In genomic region chr7:69889338-69890080, GRCh38 we compare ENCODE assay signal across 1 cellular context.
A peak's percentile ranks its signal among the peaks of the same experiment; 100 is the strongest.
TF ChIP-seq lines count a peak whose summit lies in the region.

No MANE protein-coding gene starts in this region.

TF ChIP-seq in GM12878, 131 proteins besides CTCF, POLR2A, EP300 and RAD21 (continued from another document):
- TF ChIP-seq, protein P1, sequence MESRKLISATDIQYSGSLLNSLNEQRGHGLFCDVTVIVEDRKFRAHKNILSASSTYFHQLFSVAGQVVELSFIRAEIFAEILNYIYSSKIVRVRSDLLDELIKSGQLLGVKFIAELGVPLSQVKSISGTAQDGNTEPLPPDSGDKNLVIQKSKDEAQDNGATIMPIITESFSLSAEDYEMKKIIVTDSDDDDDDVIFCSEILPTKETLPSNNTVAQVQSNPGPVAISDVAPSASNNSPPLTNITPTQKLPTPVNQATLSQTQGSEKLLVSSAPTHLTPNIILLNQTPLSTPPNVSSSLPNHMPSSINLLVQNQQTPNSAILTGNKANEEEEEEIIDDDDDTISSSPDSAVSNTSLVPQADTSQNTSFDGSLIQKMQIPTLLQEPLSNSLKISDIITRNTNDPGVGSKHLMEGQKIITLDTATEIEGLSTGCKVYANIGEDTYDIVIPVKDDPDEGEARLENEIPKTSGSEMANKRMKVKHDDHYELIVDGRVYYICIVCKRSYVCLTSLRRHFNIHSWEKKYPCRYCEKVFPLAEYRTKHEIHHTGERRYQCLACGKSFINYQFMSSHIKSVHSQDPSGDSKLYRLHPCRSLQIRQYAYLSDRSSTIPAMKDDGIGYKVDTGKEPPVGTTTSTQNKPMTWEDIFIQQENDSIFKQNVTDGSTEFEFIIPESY (IDR thresholded peaks at IDR 0.05), result no peak
- no peak for TF ChIP-seq RELB (IDR thresholded peaks at IDR 0.05; ENCODE audit: low read depth)
- no peak for TF ChIP-seq BRCA1 (IDR thresholded peaks at IDR 0.05; ENCODE audit: low read depth, low read length)
- TF ChIP-seq CBX5 (IDR thresholded peaks at IDR 0.05; ENCODE audit: low read depth), result no peak
- no peak for TF ChIP-seq TARDBP (IDR thresholded peaks at IDR 0.05; ENCODE audit: borderline replicate concordance)
- TF ChIP-seq BCL11A (IDR thresholded peaks at IDR 0.05; ENCODE audit: low read depth, low read length), result peak; percentile 55; the same call in 1 of the 2 replicates
- TF ChIP-seq, protein P2, sequence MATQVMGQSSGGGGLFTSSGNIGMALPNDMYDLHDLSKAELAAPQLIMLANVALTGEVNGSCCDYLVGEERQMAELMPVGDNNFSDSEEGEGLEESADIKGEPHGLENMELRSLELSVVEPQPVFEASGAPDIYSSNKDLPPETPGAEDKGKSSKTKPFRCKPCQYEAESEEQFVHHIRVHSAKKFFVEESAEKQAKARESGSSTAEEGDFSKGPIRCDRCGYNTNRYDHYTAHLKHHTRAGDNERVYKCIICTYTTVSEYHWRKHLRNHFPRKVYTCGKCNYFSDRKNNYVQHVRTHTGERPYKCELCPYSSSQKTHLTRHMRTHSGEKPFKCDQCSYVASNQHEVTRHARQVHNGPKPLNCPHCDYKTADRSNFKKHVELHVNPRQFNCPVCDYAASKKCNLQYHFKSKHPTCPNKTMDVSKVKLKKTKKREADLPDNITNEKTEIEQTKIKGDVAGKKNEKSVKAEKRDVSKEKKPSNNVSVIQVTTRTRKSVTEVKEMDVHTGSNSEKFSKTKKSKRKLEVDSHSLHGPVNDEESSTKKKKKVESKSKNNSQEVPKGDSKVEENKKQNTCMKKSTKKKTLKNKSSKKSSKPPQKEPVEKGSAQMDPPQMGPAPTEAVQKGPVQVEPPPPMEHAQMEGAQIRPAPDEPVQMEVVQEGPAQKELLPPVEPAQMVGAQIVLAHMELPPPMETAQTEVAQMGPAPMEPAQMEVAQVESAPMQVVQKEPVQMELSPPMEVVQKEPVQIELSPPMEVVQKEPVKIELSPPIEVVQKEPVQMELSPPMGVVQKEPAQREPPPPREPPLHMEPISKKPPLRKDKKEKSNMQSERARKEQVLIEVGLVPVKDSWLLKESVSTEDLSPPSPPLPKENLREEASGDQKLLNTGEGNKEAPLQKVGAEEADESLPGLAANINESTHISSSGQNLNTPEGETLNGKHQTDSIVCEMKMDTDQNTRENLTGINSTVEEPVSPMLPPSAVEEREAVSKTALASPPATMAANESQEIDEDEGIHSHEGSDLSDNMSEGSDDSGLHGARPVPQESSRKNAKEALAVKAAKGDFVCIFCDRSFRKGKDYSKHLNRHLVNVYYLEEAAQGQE (IDR thresholded peaks at IDR 0.05; ENCODE audit: low read depth, low read length), result no peak
- 0 out of 2 replicates have a peak, but pooled peaks have one; percentile 51 for TF ChIP-seq POLR2AphosphoS5 (IDR thresholded peaks at IDR 0.05; ENCODE audit: low read length)
- no peak for TF ChIP-seq MXI1 (IDR thresholded peaks at IDR 0.05; ENCODE audit: low read depth, low read length)
- TF ChIP-seq SP1 (IDR thresholded peaks at IDR 0.05; ENCODE audit: low read depth, low read length), result no peak
- TF ChIP-seq KAT2A (conservative IDR thresholded peaks at IDR 0.05; ENCODE audit: control insufficient read depth, low read depth, low read length), result no peak
- no peak for TF ChIP-seq ESRRA (IDR thresholded peaks at IDR 0.05; ENCODE audit: low read length)
- no peak for TF ChIP-seq CHD2 (IDR thresholded peaks at IDR 0.05; ENCODE audit: borderline replicate concordance, low read depth, low read length)
